Comparison of ENCODE assay signal across 9 cellular contexts in the genomic region with DNA sequence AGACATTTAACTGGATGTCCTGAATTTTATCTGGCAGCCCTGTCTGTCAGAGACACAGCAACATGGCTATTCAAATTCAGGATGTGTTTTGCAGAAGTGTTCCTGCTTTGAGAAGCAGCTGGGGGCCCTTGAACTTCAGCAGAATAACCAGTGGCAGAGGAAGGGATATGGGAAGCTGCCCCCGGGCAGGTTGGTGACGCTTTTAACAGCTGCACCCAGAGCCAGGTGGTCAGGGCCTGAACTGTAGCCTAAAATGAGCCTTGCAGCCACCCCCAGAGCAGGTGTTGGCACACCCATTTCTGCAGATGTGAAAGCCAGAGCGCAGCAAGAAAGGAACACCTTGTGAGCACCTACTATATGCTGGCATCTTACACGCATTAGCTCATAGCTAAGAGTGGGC.
A peak's percentile ranks its signal among the peaks of the same experiment; 100 is the strongest.
DNase-seq lines count a peak whose midpoint lies in the region; ATAC-seq and TF ChIP-seq lines count a peak whose summit lies in the region.
"Had no signal": no experiment of that assay in that cellular context is flagged by ENCODE, and none has a peak within 500 bp of the region (broad histone marks: within the 10 kb centered on the region; RNA-seq: fewer than 3 reads in every experiment).

No MANE protein-coding gene starts in this region.

- peak; percentile 75 for DNase-seq in DMS53 treated with DMSO at 0.1 percent for 48 hours (lab: John Stamatoyannopoulos, UW; ENCODE audit: unreplicated experiment)
- no peak for DNase-seq in WTC11 (ENCODE audit: low spot score)
- DNase-seq in T-helper 2 cell treated with Interferon-gamma antibody and Interleukin-4, amounts not matched to agents 5 μg/mL and 100 μg/mL, for 36 hours (ENCODE audit: low spot score), result no peak
- no peak for DNase-seq in activated naive CD4-positive, alpha-beta T cell treated with anti-CD3 and anti-CD28 coated beads for 36 hours
- DNase-seq in NCI-H1436 (lab: John Stamatoyannopoulos, UW), result no peak
- no peak for DNase-seq in cerebellar nuclear complex (lab: John Stamatoyannopoulos, UW)

- ATAC-seq in GM19463 (IDR thresholded peaks at IDR 0.05; ENCODE audit: unreplicated experiment) (peak; percentile 57), HG03460 (IDR thresholded peaks at IDR 0.05; ENCODE audit: unreplicated experiment) (peak; percentile 53), WTC11 (peak; percentile 17; the same call in 1 of the 2 replicates)

- CTCF ChIA-PET in WTC11 (lab: Charles Lee), result interaction anchor here (0.7 to 3.0 kb wide), 5 partner anchors 98 to 228 kb away, joined by 3 to 8 read pairs (median 3); partner anchors contain the start of gene BOD1
- CTCF ChIA-PET in activated naive CD4-positive, alpha-beta T cell treated with anti-CD3 and anti-CD28 coated beads for 36 hours (lab: Charles Lee), result interaction anchor here (0.9 kb wide), 1 partner anchor 228 kb away, joined by 3 read pairs; no protein-coding TSS in a partner anchor

- H3K9me3 Mint-ChIP-seq in WTC11, result peaks cover 5% of the 10 kb centered on the region
- H3K9me3 Mint-ChIP-seq in T-helper 2 cell treated with Interferon-gamma antibody and Interleukin-4, amounts not matched to agents 5 μg/mL and 100 μg/mL, for 36 hours, result no peaks in the 10 kb centered on the region
- no peaks in the 10 kb centered on the region for H3K9me3 Mint-ChIP-seq in activated naive CD4-positive, alpha-beta T cell treated with anti-CD3 and anti-CD28 coated beads for 36 hours

- peaks cover 47% of the 10 kb centered on the region for H3K4me1 Mint-ChIP-seq in WTC11
- peaks cover 2% of the 10 kb centered on the region for H3K4me1 Mint-ChIP-seq in T-helper 2 cell treated with Interferon-gamma antibody and Interleukin-4, amounts not matched to agents 5 μg/mL and 100 μg/mL, for 36 hours (ENCODE audit: low read depth)
- H3K4me1 Mint-ChIP-seq in activated naive CD4-positive, alpha-beta T cell treated with anti-CD3 and anti-CD28 coated beads for 36 hours (ENCODE audit: low read depth), result peaks cover 4% of the 10 kb centered on the region

- intact Hi-C loops in activated naive CD4-positive, alpha-beta T cell treated with anti-CD3 and anti-CD28 coated beads for 36 hours (cut with micrococcal nuclease), result no loop called here

- H3K27me3 Mint-ChIP-seq in WTC11 (ENCODE audit: low read depth), result peaks cover 1% of the 10 kb centered on the region; the same call in 1 of the 2 replicates
- no peaks in the 10 kb centered on the region for H3K27me3 Mint-ChIP-seq in T-helper 2 cell treated with Interferon-gamma antibody and Interleukin-4, amounts not matched to agents 5 μg/mL and 100 μg/mL, for 36 hours (ENCODE audit: low read depth)
- H3K27me3 Mint-ChIP-seq in activated naive CD4-positive, alpha-beta T cell treated with anti-CD3 and anti-CD28 coated beads for 36 hours (ENCODE audit: low read depth), result no peaks in the 10 kb centered on the region
- H3K27me3 Mint-ChIP-seq: activated naive CD8-positive, alpha-beta T cell had no signal

- POLR2A ChIA-PET in WTC11 (lab: Charles Lee), result no interaction called here

- H3K36me3 Mint-ChIP-seq in WTC11, result 0 out of 2 replicates have a peak, but pooled peaks cover 2% of the 10 kb centered on the region
- H3K36me3 Mint-ChIP-seq in T-helper 2 cell treated with Interferon-gamma antibody and Interleukin-4, amounts not matched to agents 5 μg/mL and 100 μg/mL, for 36 hours (ENCODE audit: low read depth), result no peaks in the 10 kb centered on the region
- no peaks in the 10 kb centered on the region for H3K36me3 Mint-ChIP-seq in activated naive CD4-positive, alpha-beta T cell treated with anti-CD3 and anti-CD28 coated beads for 36 hours (ENCODE audit: low read depth)
- H3K36me3 Mint-ChIP-seq: activated naive CD8-positive, alpha-beta T cell had no signal

- H3K4me3 Mint-ChIP-seq in WTC11, result peak overlapping the region; percentile 33
- H3K4me3 Mint-ChIP-seq in T-helper 2 cell treated with Interferon-gamma antibody and Interleukin-4, amounts not matched to agents 5 μg/mL and 100 μg/mL, for 36 hours, result no peak overlapping the region
- H3K4me3 Mint-ChIP-seq in activated naive CD4-positive, alpha-beta T cell treated with anti-CD3 and anti-CD28 coated beads for 36 hours, result no peak overlapping the region
- H3K4me3 Mint-ChIP-seq: activated naive CD8-positive, alpha-beta T cell had no signal

- peak overlapping the region; percentile 96 for H3K27ac Mint-ChIP-seq in WTC11
- H3K27ac Mint-ChIP-seq in T-helper 2 cell treated with Interferon-gamma antibody and Interleukin-4, amounts not matched to agents 5 μg/mL and 100 μg/mL, for 36 hours, result no peak overlapping the region
- H3K27ac Mint-ChIP-seq in activated naive CD4-positive, alpha-beta T cell treated with anti-CD3 and anti-CD28 coated beads for 36 hours, result no peak overlapping the region
- H3K27ac Mint-ChIP-seq: activated naive CD8-positive, alpha-beta T cell had no signal

- no peak for TF ChIP-seq CTCF in WTC11 (IDR thresholded peaks at IDR 0.05)

TF ChIP-seq in WTC11, 78 proteins besides CTCF, POLR2A, EP300 and RAD21 (continues in another document):
- TF ChIP-seq, protein P1, sequence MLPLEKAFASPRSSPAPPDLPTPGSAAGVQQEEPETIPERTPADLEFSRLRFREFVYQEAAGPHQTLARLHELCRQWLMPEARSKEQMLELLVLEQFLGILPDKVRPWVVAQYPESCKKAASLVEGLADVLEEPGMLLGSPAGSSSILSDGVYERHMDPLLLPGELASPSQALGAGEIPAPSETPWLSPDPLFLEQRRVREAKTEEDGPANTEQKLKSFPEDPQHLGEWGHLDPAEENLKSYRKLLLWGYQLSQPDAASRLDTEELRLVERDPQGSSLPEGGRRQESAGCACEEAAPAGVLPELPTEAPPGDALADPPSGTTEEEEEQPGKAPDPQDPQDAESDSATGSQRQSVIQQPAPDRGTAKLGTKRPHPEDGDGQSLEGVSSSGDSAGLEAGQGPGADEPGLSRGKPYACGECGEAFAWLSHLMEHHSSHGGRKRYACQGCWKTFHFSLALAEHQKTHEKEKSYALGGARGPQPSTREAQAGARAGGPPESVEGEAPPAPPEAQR (CRISPR knock-in tag; IDR thresholded peaks at IDR 0.05), result no peak
- TF ChIP-seq SMAD3 (CRISPR knock-in tag; IDR thresholded peaks at IDR 0.05; ENCODE audit: borderline replicate concordance) (no peak), TCF7 (CRISPR knock-in tag; IDR thresholded peaks at IDR 0.05; ENCODE audit: low read depth) (no peak), ZNF532 (CRISPR knock-in tag; IDR thresholded peaks at IDR 0.05; ENCODE audit: borderline replicate concordance) (no peak), NFYB (CRISPR knock-in tag; conservative IDR thresholded peaks at IDR 0.05; ENCODE audit: low read depth) (no peak)
- TF ChIP-seq, protein P2, sequence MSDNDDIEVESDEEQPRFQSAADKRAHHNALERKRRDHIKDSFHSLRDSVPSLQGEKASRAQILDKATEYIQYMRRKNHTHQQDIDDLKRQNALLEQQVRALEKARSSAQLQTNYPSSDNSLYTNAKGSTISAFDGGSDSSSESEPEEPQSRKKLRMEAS (CRISPR knock-in tag; IDR thresholded peaks at IDR 0.05), result no peak
